Comparison of ENCODE assay signal across 29 cellular contexts in genomic region chr6:124446966-124447365, GRCh38.
"Had no signal": no experiment of that assay in that cellular context is flagged by ENCODE, and none has a peak within 500 bp of the region (broad histone marks: within the 10 kb centered on the region; RNA-seq: fewer than 3 reads in every experiment).

No MANE protein-coding gene starts in this region.

- H3K4me3 Mint-ChIP-seq: T-cell; T-helper 1 cell treated with Interleukin-12 subunit alpha and Interleukin-12 subunit beta and Interleukin-4 antibody, amounts not matched to agents 30 μg/mL and 1 μg/mL, for 36 hours had no signal

- H3K9me3 ChIP-seq: MG63, SJSA1, SK-N-SH had no signal

- H3K27me3 Mint-ChIP-seq: T-cell had no signal

- ATAC-seq: HepG2, T-cell had no signal

- H3K9ac ChIP-seq: SK-N-SH had no signal

- H3K27me3 ChIP-seq: MG63, SJSA1 had no signal

- H3K4me2 ChIP-seq: PC-9, SK-N-SH had no signal

- DNase-seq: IMR-90, Karpas-422, KG1, MG63, NCI-H1092, NCI-H1105 treated with DMSO at 0.1 percent for 48 hours, NCI-H1417 treated with DMSO at 0.1 percent for 48 hours, NCI-H146, NCI-H1694 treated with DMSO at 0.1 percent for 48 hours, NCI-H1930, NCI-H2081, NCI-H2107, NCI-H2171, NCI-H226, NCI-H446, NCI-H510A, NCI-H526, NCI-H774, OCI-M1, PC-9, Right ventricle myocardium superior, RPMI8226, SIG-M5, SK-N-SH, SW 1271, T-cell had no signal

- H3K36me3 Mint-ChIP-seq: T-cell had no signal

- H3K4me1 Mint-ChIP-seq: T-cell had no signal

- H3K4me3 ChIP-seq: MG63, PC-9, SJSA1 had no signal

- H3K36me3 ChIP-seq: MG63, SJSA1 had no signal

- H3K4me1 ChIP-seq: SJSA1 had no signal

- H3K9me3 Mint-ChIP-seq: T-cell; T-helper 1 cell treated with Interleukin-12 subunit alpha and Interleukin-12 subunit beta and Interleukin-4 antibody, amounts not matched to agents 30 μg/mL and 1 μg/mL, for 36 hours had no signal

- H3K27ac ChIP-seq: PC-9, SJSA1 had no signal

- H3K27ac Mint-ChIP-seq: T-cell; T-helper 1 cell treated with Interleukin-12 subunit alpha and Interleukin-12 subunit beta and Interleukin-4 antibody, amounts not matched to agents 30 μg/mL and 1 μg/mL, for 36 hours had no signal
